8 cellular contexts compared by ENCODE assay signal in the genomic region with DNA sequence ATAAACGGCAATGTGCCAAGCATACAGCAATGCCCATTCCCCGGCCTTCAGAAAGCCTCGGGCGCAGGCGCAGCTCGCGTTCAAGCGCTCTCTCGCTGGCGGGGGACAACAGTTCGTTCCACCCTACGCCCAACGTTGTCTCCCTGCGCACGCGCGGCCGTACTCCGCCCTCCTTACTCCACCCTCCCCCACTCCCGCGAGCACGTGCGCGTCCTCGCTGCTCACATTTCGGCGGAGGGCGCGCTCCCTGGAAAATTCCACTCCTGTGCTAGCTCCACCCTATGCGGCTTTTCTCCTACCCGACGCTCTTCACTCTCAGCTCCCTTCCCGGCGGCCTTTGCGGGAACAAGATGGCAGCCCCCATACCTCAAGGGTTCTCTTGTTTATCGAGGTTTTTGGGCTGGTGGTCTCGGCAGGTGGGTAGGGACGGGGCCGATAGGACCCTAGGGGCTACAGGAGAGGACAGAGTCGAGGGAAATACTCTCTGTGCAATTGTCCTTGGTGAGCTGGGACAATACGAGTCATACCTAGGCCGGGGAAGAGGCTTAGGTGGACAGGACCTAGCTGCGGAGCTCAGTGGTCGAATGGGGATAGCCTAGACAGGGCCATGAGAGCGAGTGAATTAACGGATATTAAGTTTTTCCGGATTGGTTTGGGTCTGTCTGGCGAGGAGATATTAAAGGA. TPM values are rescaled to one million over a fixed set of nuclear protein-coding genes. Genes with fewer than 3 reads are reported as not detected.
DNase-seq lines count a peak whose midpoint lies in the region; ATAC-seq and TF ChIP-seq lines count a peak whose summit lies in the region.
"Not testable (repeated sequence)": the region's sequence is repeated elsewhere in the genome, so short reads cannot be mapped to it uniquely, and the experiment has no call there.

A gene (plus strand): TSS at position 335 of the 684 bp plus-strand sequence. CDS start 16 bp downstream, at position 351.

- not testable (repeated sequence) for H3K36me3 Mint-ChIP-seq in T-helper 1 cell treated with Interleukin-12 subunit alpha and Interleukin-12 subunit beta and Interleukin-4 antibody, amounts not matched to agents 30 μg/mL and 1 μg/mL, for 36 hours (ENCODE audit: low read depth)

- TF ChIP-seq CTCF in upper lobe of left lung (IDR thresholded peaks at IDR 0.05), result peak in 1 of 6 experiments; percentile 14

- H3K4me3 ChIP-seq in upper lobe of left lung, result peak within 1 kb of the TSS in 3 of 4 donors; percentile 45 to 56 (median 55)

- not testable (repeated sequence) for H3K4me1 ChIP-seq in upper lobe of left lung

- 1% methylated on average over 39 to 48 of the region's 48 CpGs for WGBS in upper lobe of left lung, 2 donors

- H3K36me3 ChIP-seq in upper lobe of left lung, result peaks cover 4 to 19% (median 10%) of the 10 kb centered on the region in 4 donors

- not testable (repeated sequence) for H3K27me3 Mint-ChIP-seq in T-helper 1 cell treated with Interleukin-12 subunit alpha and Interleukin-12 subunit beta and Interleukin-4 antibody, amounts not matched to agents 30 μg/mL and 1 μg/mL, for 36 hours (ENCODE audit: low read depth)

- not testable (repeated sequence) for TF ChIP-seq POLR2A in upper lobe of left lung (IDR thresholded peaks at IDR 0.05)

- peaks cover 14% of the 10 kb centered on the region for H3K4me1 Mint-ChIP-seq in T-helper 1 cell treated with Interleukin-12 subunit alpha and Interleukin-12 subunit beta and Interleukin-4 antibody, amounts not matched to agents 30 μg/mL and 1 μg/mL, for 36 hours (ENCODE audit: low read depth)

- DNase-seq in NCI-H1694 treated with DMSO at 0.1 percent for 48 hours (lab: John Stamatoyannopoulos, UW) (peak; percentile 93), amniotic stem cell (lab: John Stamatoyannopoulos, UW) (peak; percentile 64), left cardiac atrium (peak; percentile 97), posterior vena cava (ENCODE audit: low spot score) (peak; percentile 99), upper lobe of left lung (peak; percentile 96 to 99)

- intact Hi-C loops in left cardiac atrium (cut with DNase I); posterior vena cava (cut with DNase I): not testable (repeated sequence)

- H3K27ac ChIP-seq in upper lobe of left lung, result peak within 1 kb of the TSS; percentile 53 to 80 (median 66)

- ATAC-seq in GM18499 (IDR thresholded peaks at IDR 0.05; ENCODE audit: insufficient read depth, unreplicated experiment) (peak; percentile 96), HG02938 (IDR thresholded peaks at IDR 0.05; ENCODE audit: unreplicated experiment) (peak; percentile 96), left cardiac atrium (peak; percentile 99 to 100), upper lobe of left lung (ENCODE audit: low FRiP score in 2 of 2) (peak; percentile 98 to 99)

- H3K9me3 ChIP-seq in upper lobe of left lung, result not testable (repeated sequence)

- peak within 1 kb of the TSS; percentile 89 for H3K27ac Mint-ChIP-seq in T-helper 1 cell treated with Interleukin-12 subunit alpha and Interleukin-12 subunit beta and Interleukin-4 antibody, amounts not matched to agents 30 μg/mL and 1 μg/mL, for 36 hours

- H3K4me3 Mint-ChIP-seq in T-helper 1 cell treated with Interleukin-12 subunit alpha and Interleukin-12 subunit beta and Interleukin-4 antibody, amounts not matched to agents 30 μg/mL and 1 μg/mL, for 36 hours, result peak within 1 kb of the TSS; percentile 96

- TF ChIP-seq EP300 in upper lobe of left lung (IDR thresholded peaks at IDR 0.05), result peak in 1 of 4 donors; percentile 50

- H3K27me3 ChIP-seq in upper lobe of left lung, result not testable (repeated sequence)

- H3K9me3 Mint-ChIP-seq in T-helper 1 cell treated with Interleukin-12 subunit alpha and Interleukin-12 subunit beta and Interleukin-4 antibody, amounts not matched to agents 30 μg/mL and 1 μg/mL, for 36 hours, result not testable (repeated sequence)

RNA-seq across cellular contexts. Expression of the gene that starts here (rescaled TPM):
- 10 to 100 TPM; 22.6 to 24.2 TPM for total RNA-seq in left cardiac atrium
- 10 to 100 TPM; 14.9 to 18.0 TPM for total RNA-seq in posterior vena cava
- total RNA-seq in upper lobe of left lung, result 10 to 100 TPM in 5 of 6 donors, 1 to 10 TPM in 1; 5.7 to 28.9 (median 25.2) TPM

Comparison
In these comparisons a context has a peak if more than half of its experiments do, and no peak if none do; other contexts are left out.
1. Peak in every context shown above with its lines: DNase-seq, ATAC-seq, H3K4me3 ChIP-seq and H3K27ac ChIP-seq.